Comparison of ENCODE assay signal across 8 cellular contexts in genomic region chr6:97049254-97050004, GRCh38.
DNase-seq lines count a peak whose midpoint lies in the region; ATAC-seq and TF ChIP-seq lines count a peak whose summit lies in the region.

No MANE protein-coding gene starts in this region.

- peak; percentile 94 for ATAC-seq in HG03442 (IDR thresholded peaks at IDR 0.05; ENCODE audit: unreplicated experiment)

- TF ChIP-seq CTCF in GM10266 (IDR thresholded peaks at IDR 0.05; ENCODE audit: control insufficient read depth, insufficient read depth, low read depth, missing control alignments) (no peak), GM20000 (IDR thresholded peaks at IDR 0.05; ENCODE audit: extremely low read depth, missing control alignments) (no peak)

- DNase-seq in GM10266 (ENCODE audit: extremely low spot score) (peak; percentile 52), GM20000 (ENCODE audit: low spot score) (peak; percentile 65), cardiac septum (ENCODE audit: low spot score) (no peak), hepatic stellate cell (ENCODE audit: low spot score) (no peak), GM03348 (ENCODE audit: low spot score) (no peak)
- no peak for DNase-seq in activated T-helper 1 cell treated with anti-CD3 and anti-CD28 coated beads, Interleukin-12 subunit alpha, Interleukin-12 subunit beta, Interleukin-2, Interleukin-4 antibody, amounts not matched to agents 30 ng/mL and 10 ng/mL and 1 ng/mL, durations not matched to agents 14 hours and 24 hours and 36 hours (ENCODE audit: low spot score)
- peak; percentile 4 for DNase-seq in stimulated activated CD4-positive, alpha-beta T cell treated with anti-CD3 and anti-CD28 coated beads, Interleukin-4, amount 100 ng/mL, for 1 hour

- intact Hi-C loops in activated T-helper 1 cell treated with anti-CD3 and anti-CD28 coated beads, Interleukin-12 subunit alpha, Interleukin-12 subunit beta, Interleukin-2, Interleukin-4 antibody, amounts not matched to agents 30 ng/mL and 10 ng/mL and 1 ng/mL, durations not matched to agents 14 hours and 24 hours and 36 hours (cut with micrococcal nuclease) = loop anchor here (10.0 kb wide), 1 partner anchor 585 kb away; no protein-coding TSS in a partner anchor
- intact Hi-C loops in cardiac septum (cut with DNase I) = no loop called here

- peak overlapping the region; percentile 5 for H3K4me3 Mint-ChIP-seq in activated T-helper 1 cell treated with anti-CD3 and anti-CD28 coated beads, Interleukin-12 subunit alpha, Interleukin-12 subunit beta, Interleukin-2, Interleukin-4 antibody, amounts not matched to agents 30 ng/mL and 10 ng/mL and 1 ng/mL, durations not matched to agents 14 hours and 24 hours and 36 hours

- H3K27ac Mint-ChIP-seq in activated T-helper 1 cell treated with anti-CD3 and anti-CD28 coated beads, Interleukin-12 subunit alpha, Interleukin-12 subunit beta, Interleukin-2, Interleukin-4 antibody, amounts not matched to agents 30 ng/mL and 10 ng/mL and 1 ng/mL, durations not matched to agents 14 hours and 24 hours and 36 hours = peak overlapping the region; percentile 69

- peaks cover 2% of the 10 kb centered on the region for H3K27me3 Mint-ChIP-seq in activated T-helper 1 cell treated with anti-CD3 and anti-CD28 coated beads, Interleukin-12 subunit alpha, Interleukin-12 subunit beta, Interleukin-2, Interleukin-4 antibody, amounts not matched to agents 30 ng/mL and 10 ng/mL and 1 ng/mL, durations not matched to agents 14 hours and 24 hours and 36 hours (ENCODE audit: insufficient read depth)

- H3K9me3 Mint-ChIP-seq in activated T-helper 1 cell treated with anti-CD3 and anti-CD28 coated beads, Interleukin-12 subunit alpha, Interleukin-12 subunit beta, Interleukin-2, Interleukin-4 antibody, amounts not matched to agents 30 ng/mL and 10 ng/mL and 1 ng/mL, durations not matched to agents 14 hours and 24 hours and 36 hours = no peaks in the 10 kb centered on the region

- no peaks in the 10 kb centered on the region for H3K36me3 Mint-ChIP-seq in activated T-helper 1 cell treated with anti-CD3 and anti-CD28 coated beads, Interleukin-12 subunit alpha, Interleukin-12 subunit beta, Interleukin-2, Interleukin-4 antibody, amounts not matched to agents 30 ng/mL and 10 ng/mL and 1 ng/mL, durations not matched to agents 14 hours and 24 hours and 36 hours (ENCODE audit: low read depth)

- H3K4me1 Mint-ChIP-seq in activated T-helper 1 cell treated with anti-CD3 and anti-CD28 coated beads, Interleukin-12 subunit alpha, Interleukin-12 subunit beta, Interleukin-2, Interleukin-4 antibody, amounts not matched to agents 30 ng/mL and 10 ng/mL and 1 ng/mL, durations not matched to agents 14 hours and 24 hours and 36 hours (ENCODE audit: low read depth) = peaks cover 15% of the 10 kb centered on the region

Comparison
In these comparisons a context has a peak if more than half of its experiments do, and no peak if none do; other contexts are left out.
1. DNase-seq: peak in GM10266 (single experiment), GM20000 (single experiment) and stimulated activated CD4-positive, alpha-beta T cell treated with anti-CD3 and anti-CD28 coated beads, Interleukin-4, amount 100 ng/mL, for 1 hour (single experiment); none in activated T-helper 1 cell treated with anti-CD3 and anti-CD28 coated beads, Interleukin-12 subunit alpha, Interleukin-12 subunit beta, Interleukin-2, Interleukin-4 antibody, amounts not matched to agents 30 ng/mL and 10 ng/mL and 1 ng/mL, durations not matched to agents 14 hours and 24 hours and 36 hours (single experiment), cardiac septum (single experiment), hepatic stellate cell (single experiment) and GM03348 (single experiment).